ENCODE assay signal across 18 cellular contexts in the genomic region with DNA sequence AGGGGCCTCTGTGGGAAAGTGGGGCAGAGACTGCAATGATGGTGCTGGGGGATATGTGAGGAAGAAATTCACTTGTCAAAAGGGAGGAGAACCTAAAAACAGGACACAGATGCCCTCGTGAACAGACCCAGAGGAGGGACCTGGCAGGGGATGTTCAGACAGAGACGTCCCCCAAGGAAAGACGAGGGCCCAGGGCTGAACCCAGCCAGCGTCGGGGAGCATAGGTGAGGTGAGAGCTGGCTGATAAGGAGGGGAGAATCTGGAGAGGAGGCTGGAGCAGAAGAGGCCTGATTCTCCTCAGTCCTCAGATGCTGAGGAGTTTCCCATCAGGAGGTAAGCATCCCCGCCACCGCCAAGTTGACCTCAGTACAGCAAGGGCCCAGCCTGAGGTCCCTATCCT. TPM values are rescaled to one million over a fixed set of nuclear protein-coding genes. Genes with fewer than 3 reads are reported as not detected.
DNase-seq lines count a peak whose midpoint lies in the region; ATAC-seq, FAIRE-seq and TF ChIP-seq lines count a peak whose summit lies in the region.
"Had no signal": no experiment of that assay in that cellular context is flagged by ENCODE, and none has a peak within 500 bp of the region (broad histone marks: within the 10 kb centered on the region; RNA-seq: fewer than 3 reads in every experiment).

No MANE protein-coding gene starts in this region.

- H3K4me2 ChIP-seq in OCI-LY1 (ENCODE audit: low read length), result peak overlapping the region; percentile 75
- no peak overlapping the region for H3K4me2 ChIP-seq in K562 (ENCODE audit: insufficient read depth, low read length)

- DNase-seq in K562 (ENCODE audit: extremely low read depth in 1 of 4, low spot score in 3 of 4) (peak in 3 of 4 experiments; percentile 60 to 65 (median 61)), frontal cortex (ENCODE audit: low spot score in 2 of 2) (no peak), caudate nucleus (lab: John Stamatoyannopoulos, UW) (no peak)
- DNase-seq in stimulated activated effector memory CD8-positive, alpha-beta T cell treated with anti-CD3 and anti-CD28 coated beads, Interleukin-12 subunit alpha, Interleukin-12 subunit beta, amount 100 ng/mL, for 72 hours (ENCODE audit: low spot score in 2 of 2), result no peak
- DNase-seq: ACHN; Calu3; CD4-positive, alpha-beta memory T cell; DMS79 treated with DMSO at 0.1 percent for 48 hours; GM23248 had no signal

- TF ChIP-seq EP300 in K562 (IDR thresholded peaks at IDR 0.05; ENCODE audit: low read length), result no peak

- CTCF ChIA-PET in K562 (lab: Yijun Ruan, JAX; ENCODE audit: low intra/inter-chr PET ratio), result interaction anchor here (0.9 kb wide), 1 partner anchor 209 kb away, joined by 3 read pairs; no protein-coding TSS in a partner anchor

- H3K9ac ChIP-seq in OCI-LY1 (ENCODE audit: low read length) (peak overlapping the region; percentile 97), K562 (ENCODE audit: insufficient read depth in 1 of 2, low read depth in 2 of 2, low read length in 2 of 2) (peak overlapping the region in 1 of 2 experiments; percentile 10; a peak in 2 of 4 replicates)
- H3K9ac ChIP-seq: GM23248 had no signal

- POLR2A ChIA-PET in K562 (lab: Yijun Ruan, JAX), result interaction anchor here (0.7 to 6.0 kb wide), 4 partner anchors 10 to 230 kb away, joined by 3 to 30 read pairs (median 4); no protein-coding TSS in a partner anchor

- no peak overlapping the region for H3K4me3 Mint-ChIP-seq in stimulated activated effector memory CD8-positive, alpha-beta T cell treated with anti-CD3 and anti-CD28 coated beads, Interleukin-12 subunit alpha, Interleukin-12 subunit beta, amount 100 ng/mL, for 72 hours
- H3K4me3 Mint-ChIP-seq: CD14-positive monocyte; CD4-positive, alpha-beta memory T cell had no signal

- no peak for TF ChIP-seq RAD21 in K562 (CRISPR knock-in tag; conservative IDR thresholded peaks at IDR 0.05 in 1 of 2, IDR thresholded peaks at IDR 0.05 in 1 of 2)

- 0 out of 3 replicates have a peak, but pooled peaks have one; percentile 1 for ATAC-seq in K562
- no peak for ATAC-seq in stimulated activated effector memory CD8-positive, alpha-beta T cell treated with anti-CD3 and anti-CD28 coated beads, Interleukin-12 subunit alpha, Interleukin-12 subunit beta, amount 100 ng/mL, for 72 hours
- ATAC-seq in GM18511 (IDR thresholded peaks at IDR 0.05; ENCODE audit: unreplicated experiment), result no peak
- ATAC-seq: GM12878 had no signal

- H3K9me3 Mint-ChIP-seq in stimulated activated effector memory CD8-positive, alpha-beta T cell treated with anti-CD3 and anti-CD28 coated beads, Interleukin-12 subunit alpha, Interleukin-12 subunit beta, amount 100 ng/mL, for 72 hours, result no peaks in the 10 kb centered on the region

- H3K9me1 ChIP-seq in K562 (ENCODE audit: control insufficient read depth, insufficient read depth, low read length), result peaks cover 5% of the 10 kb centered on the region

- H3K27ac ChIP-seq in OCI-LY1 (ENCODE audit: low read depth, low read length, poor library complexity, severe bottlenecking) (peak overlapping the region; percentile 99), K562 (ENCODE audit: extremely low read depth, low read depth, low read length) (no peak overlapping the region), caudate nucleus (ENCODE audit: low read depth, low read length) (no peak overlapping the region)
- H3K27ac ChIP-seq: GM23248 had no signal

- 1% methylated on average over 7 of the region's 7 CpGs for WGBS in K562 (ENCODE audit: insufficient coverage, low coverage, missing lambda C conversion rate)

- BruUV-seq in K562 (replicated peaks; lab: Mats Ljungman, UMichigan), result no TSS peak

- peaks cover 5% of the 10 kb centered on the region for H3K4me1 Mint-ChIP-seq in stimulated activated effector memory CD8-positive, alpha-beta T cell treated with anti-CD3 and anti-CD28 coated beads, Interleukin-12 subunit alpha, Interleukin-12 subunit beta, amount 100 ng/mL, for 72 hours

- H3K4me1 ChIP-seq in OCI-LY1 (ENCODE audit: insufficient read depth, low read length, severe bottlenecking) (peaks cover 100% of the 10 kb centered on the region), K562 (replicated peaks in 1 of 2; ENCODE audit: control insufficient read depth in 2 of 2, insufficient read depth in 2 of 2, low read length in 2 of 2) (no peaks in the 10 kb centered on the region)
- H3K4me1 ChIP-seq: HAP-1 had no signal

- no peak for TF ChIP-seq POLR2A in K562 (conservative IDR thresholded peaks at IDR 0.05)

- TF ChIP-seq CTCF in OCI-LY1 (IDR thresholded peaks at IDR 0.05; ENCODE audit: low read length), result no peak
- no peak for TF ChIP-seq CTCF in K562 (IDR thresholded peaks at IDR 0.05 in 2 of 3, conservative IDR thresholded peaks at IDR 0.05 in 1 of 3; ENCODE audit: insufficient read depth in 2 of 3, low read depth in 1 of 3, low read length in 3 of 3)

- H4K20me1 ChIP-seq in OCI-LY1 (ENCODE audit: insufficient read depth, low read length) (no peaks in the 10 kb centered on the region), K562 (replicated peaks; ENCODE audit: control insufficient read depth, insufficient read depth, low read length) (peaks cover 80% of the 10 kb centered on the region)

- FAIRE-seq in K562 (lab: Jason Lieb, UNC) (no peak), frontal cortex (lab: Jason Lieb, UNC) (no peak)
- FAIRE-seq: A204.1, GM12878 had no signal

- peak overlapping the region; percentile 61 for H3K4me3 ChIP-seq in OCI-LY1 (ENCODE audit: low read depth, low read length, poor library complexity, severe bottlenecking)
- H3K4me3 ChIP-seq in K562, result no peak overlapping the region
- H3K4me3 ChIP-seq: GM12878, GM23248, HAP-1 had no signal

- H3K27ac Mint-ChIP-seq in stimulated activated effector memory CD8-positive, alpha-beta T cell treated with anti-CD3 and anti-CD28 coated beads, Interleukin-12 subunit alpha, Interleukin-12 subunit beta, amount 100 ng/mL, for 72 hours, result peak overlapping the region; percentile 70

- no peaks in the 10 kb centered on the region for H3K27me3 ChIP-seq in OCI-LY1 (ENCODE audit: insufficient read depth, low read length)
- peaks cover 26 to 90% of the 10 kb centered on the region in 2 experiments for H3K27me3 ChIP-seq in K562 (ENCODE audit: control insufficient read depth in 2 of 2, insufficient read depth in 2 of 2, low read length in 2 of 2)

- H3K9me3 ChIP-seq in OCI-LY1 (ENCODE audit: low read length) (no peaks in the 10 kb centered on the region), K562 (replicated peaks; ENCODE audit: control insufficient read depth, insufficient read depth, low read depth, low read length) (no peaks in the 10 kb centered on the region)
- H3K9me3 ChIP-seq: HAP-1 had no signal

- in situ Hi-C loops in K562 (cut with MboI), result no loop called here

- H3K79me2 ChIP-seq in OCI-LY1 (ENCODE audit: insufficient read depth, low read length), result peaks cover 4% of the 10 kb centered on the region; the same call in 1 of the 2 replicates
- no peaks in the 10 kb centered on the region for H3K79me2 ChIP-seq in K562 (ENCODE audit: control insufficient read depth, insufficient read depth, low read length)

- H2AFZ ChIP-seq in OCI-LY1 (ENCODE audit: low read length) (no peak overlapping the region), K562 (ENCODE audit: low read depth, low read length) (no peak overlapping the region)
- H2AFZ ChIP-seq: GM23248 had no signal

- H3F3A ChIP-seq in OCI-LY1 (ENCODE audit: insufficient read depth, low read length), result no peaks in the 10 kb centered on the region; the same call in 1 of the 2 replicates

- no peaks in the 10 kb centered on the region for H3K9me2 ChIP-seq in OCI-LY1 (ENCODE audit: low read depth, low read length)

- intact Hi-C loops in K562 (cut with micrococcal nuclease), result no loop called here

- H3K36me3 ChIP-seq in OCI-LY1 (ENCODE audit: insufficient read depth, low read length), result peaks cover 15% of the 10 kb centered on the region; the same call in 1 of the 2 replicates
- H3K36me3 ChIP-seq in K562 (ENCODE audit: control insufficient read depth, insufficient read depth, low read length), result no peaks in the 10 kb centered on the region
- H3K36me3 ChIP-seq: HAP-1 had no signal

- H3K36me3 Mint-ChIP-seq in stimulated activated effector memory CD8-positive, alpha-beta T cell treated with anti-CD3 and anti-CD28 coated beads, Interleukin-12 subunit alpha, Interleukin-12 subunit beta, amount 100 ng/mL, for 72 hours, result no peaks in the 10 kb centered on the region
- H3K36me3 Mint-ChIP-seq: CD4-positive, alpha-beta memory T cell had no signal

TF ChIP-seq in K562, 482 proteins besides CTCF, POLR2A, EP300 and RAD21 (continues in another document):
- TF ChIP-seq, protein P1, sequence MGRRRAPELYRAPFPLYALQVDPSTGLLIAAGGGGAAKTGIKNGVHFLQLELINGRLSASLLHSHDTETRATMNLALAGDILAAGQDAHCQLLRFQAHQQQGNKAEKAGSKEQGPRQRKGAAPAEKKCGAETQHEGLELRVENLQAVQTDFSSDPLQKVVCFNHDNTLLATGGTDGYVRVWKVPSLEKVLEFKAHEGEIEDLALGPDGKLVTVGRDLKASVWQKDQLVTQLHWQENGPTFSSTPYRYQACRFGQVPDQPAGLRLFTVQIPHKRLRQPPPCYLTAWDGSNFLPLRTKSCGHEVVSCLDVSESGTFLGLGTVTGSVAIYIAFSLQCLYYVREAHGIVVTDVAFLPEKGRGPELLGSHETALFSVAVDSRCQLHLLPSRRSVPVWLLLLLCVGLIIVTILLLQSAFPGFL (CRISPR knock-in tag; IDR thresholded peaks at IDR 0.05), result no peak
- TF ChIP-seq STAG1 (CRISPR knock-in tag; IDR thresholded peaks at IDR 0.05; ENCODE audit: borderline replicate concordance) (no peak), MCM7 (IDR thresholded peaks at IDR 0.05) (peak in 1 of 2 experiments; percentile 95; a peak in 1 of 4 replicates), TSC22D4 (tag; IDR thresholded peaks at IDR 0.05) (0 out of 2 replicates have a peak, but pooled peaks have one; percentile 38)

RNA-seq across cellular contexts. Expression of a gene that starts 31.4 kb away (rescaled TPM):
- total RNA-seq in K562 (2011; cell fraction: chromatin; rRNA removed; ENCODE audit: low replicate concordance), result not detected in 2 replicates
- not detected in 2 replicates for total RNA-seq in K562 (2011; cell fraction: nucleolus; rRNA removed)
- total RNA-seq in K562 (2011; cell fraction: nucleoplasm; rRNA removed), result not detected in 2 replicates
- total RNA-seq in K562 (2014; rRNA removed), result not detected in 2 replicates
- not detected in 2 replicates for total RNA-seq in K562 (2014; rRNA removed; fragmentation: Illumina TruSeq; extraction: Trizol)
- total RNA-seq in K562 (2015; rRNA removed; fragmentation: Illumina TruSeq; extraction: Trizol), result not detected in 2 replicates
- total RNA-seq in K562 (2021), result not detected in 2 replicates
- not detected in 2 replicates for polyA plus RNA-seq in K562 (2011; rRNA removed)
- not detected in 2 replicates for polyA plus RNA-seq in K562 (2011; cell fraction: cytosol; rRNA removed)
- polyA plus RNA-seq in K562 (2011; cell fraction: nucleus; rRNA removed), result not detected in 2 replicates
- polyA plus RNA-seq in K562 (2012), result not detected in 2 replicates
- polyA plus RNA-seq in K562 (2014; fragmentation: Illumina TruSeq; extraction: Trizol), result not detected in 2 replicates
- polyA plus RNA-seq in K562 (2014; fragmentation: Nextera tagmentation; extraction: Ambion mirVana), result not detected
- polyA plus RNA-seq in K562 (2014; rRNA removed), result not detected in 2 replicates
- not detected in 2 replicates for polyA minus RNA-seq in K562 (2011; rRNA and poly(A)+ RNA removed)
- polyA minus RNA-seq in K562 (2011; cell fraction: cytosol; rRNA and poly(A)+ RNA removed), result not detected in 2 replicates
- polyA minus RNA-seq in K562 (2011; cell fraction: nucleus; rRNA and poly(A)+ RNA removed), result not detected in 2 replicates
- not detected for total RNA-seq in frontal cortex
- total RNA-seq: Calu3; CD4-positive, alpha-beta memory T cell; GM12878; GM23248; H4; HT-29 had no signal
- polyA plus RNA-seq: BJ, GM12878, GM23248 had no signal

Comparison
In these comparisons a context has a peak if more than half of its experiments do, and no peak if none do; other contexts are left out.
1. DNase-seq: peak in K562 (3 of 4); none in stimulated activated effector memory CD8-positive, alpha-beta T cell treated with anti-CD3 and anti-CD28 coated beads, Interleukin-12 subunit alpha, Interleukin-12 subunit beta, amount 100 ng/mL, for 72 hours (0 of 2), frontal cortex (0 of 2) and caudate nucleus (0 of 61).